In the genomic region with DNA sequence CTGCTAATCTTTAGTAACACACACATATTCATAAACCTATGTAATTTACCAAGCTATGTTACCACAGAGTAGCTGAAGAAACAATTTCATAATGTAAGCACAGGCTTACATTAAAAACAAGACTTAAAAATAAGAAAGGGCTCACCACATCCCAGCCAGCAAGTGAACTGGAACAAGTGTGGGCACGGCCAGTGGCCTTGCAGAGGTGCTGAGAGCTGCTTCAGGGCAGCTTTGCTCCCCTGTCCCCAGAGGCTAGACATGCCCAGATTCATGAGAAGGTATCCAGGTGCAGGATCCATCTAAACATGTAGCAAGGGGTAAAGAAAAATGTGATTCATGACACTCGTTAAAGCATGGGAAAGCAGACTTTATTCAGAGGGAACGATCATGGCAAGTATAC, we compare ENCODE assay signal across 16 cellular contexts.
DNase-seq lines count a peak whose midpoint lies in the region; ATAC-seq and TF ChIP-seq lines count a peak whose summit lies in the region.
"Had no signal": no experiment of that assay in that cellular context is flagged by ENCODE, and none has a peak within 500 bp of the region (broad histone marks: within the 10 kb centered on the region; RNA-seq: fewer than 3 reads in every experiment).

No MANE protein-coding gene starts in this region.

- no peak overlapping the region for H3K4me3 ChIP-seq in BLaER1
- no peak overlapping the region for H3K4me3 ChIP-seq in adipocyte (ENCODE audit: low read length)
- H3K4me3 ChIP-seq in esophagus muscularis mucosa = no peak overlapping the region

- WGBS in esophagus muscularis mucosa = 91% methylated on average over 3 of the region's 3 CpGs

- TF ChIP-seq CTCF in esophagus muscularis mucosa (IDR thresholded peaks at IDR 0.05) = no peak

- TF ChIP-seq EP300 in esophagus muscularis mucosa (IDR thresholded peaks at IDR 0.05) = no peak

- 0 out of 2 replicates have a peak overlapping the region, but pooled peaks have one; percentile 4 for H3K4me2 ChIP-seq in BLaER1

- H3K27ac ChIP-seq in BLaER1 (no peak overlapping the region), esophagus muscularis mucosa (replicated peaks in 1 of 4) (no peak overlapping the region)

- peak; percentile 4 for DNase-seq in adipocyte (ENCODE audit: low read depth)
- DNase-seq in esophagus muscularis mucosa (ENCODE audit: extremely low spot score) = peak; percentile 68
- DNase-seq in NCI-H2227 (lab: John Stamatoyannopoulos, UW; ENCODE audit: unreplicated experiment) = no peak
- DNase-seq in left lobe of liver (ENCODE audit: low spot score) = no peak
- DNase-seq: C1 segment of cervical spinal cord; Calu3; CD4-positive, alpha-beta memory T cell; COR-L47; DMS53; DMS79 treated with DMSO at 0.1 percent for 48 hours; GF-D8; GOT3; H7; HCEC 1CT had no signal

- no peak for ATAC-seq in HG03378 (IDR thresholded peaks at IDR 0.05; ENCODE audit: unreplicated experiment)
- ATAC-seq in left lobe of liver = no peak

- H3K27me3 ChIP-seq in BLaER1 (no peaks in the 10 kb centered on the region), adipocyte (replicated peaks; ENCODE audit: control insufficient read depth, insufficient read depth, low read length) (peaks cover 9% of the 10 kb centered on the region), esophagus muscularis mucosa (no peaks in the 10 kb centered on the region)

- H3K9me3 ChIP-seq in BLaER1 = peaks cover 8% of the 10 kb centered on the region
- H3K9me3 ChIP-seq in adipocyte (ENCODE audit: control insufficient read depth, low read length) = peaks cover 10% of the 10 kb centered on the region
- H3K9me3 ChIP-seq in esophagus muscularis mucosa = no peaks in the 10 kb centered on the region

- TF ChIP-seq POLR2A in esophagus muscularis mucosa (IDR thresholded peaks at IDR 0.05; ENCODE audit: low read depth) = no peak

- intact Hi-C loops in esophagus muscularis mucosa (cut with DNase I) = no loop called here

- H3K9ac ChIP-seq in BLaER1 (no peak overlapping the region), adipocyte (ENCODE audit: low read length) (no peak overlapping the region)

- H3K4me1 ChIP-seq in BLaER1 (peaks cover 6% of the 10 kb centered on the region), adipocyte (ENCODE audit: control insufficient read depth, insufficient read depth, low read length) (no peaks in the 10 kb centered on the region), esophagus muscularis mucosa (peaks cover 0 to 14% (median 2%) of the 10 kb centered on the region in 4 donors)

- H4K20me1 ChIP-seq in BLaER1 = no peaks in the 10 kb centered on the region

- H3K36me3 ChIP-seq in BLaER1 (no peaks in the 10 kb centered on the region), adipocyte (ENCODE audit: control insufficient read depth, insufficient read depth, low read length, severe bottlenecking) (no peaks in the 10 kb centered on the region), esophagus muscularis mucosa (no peaks in the 10 kb centered on the region)

Comparison
In these comparisons a context has a peak if more than half of its experiments do, and no peak if none do; other contexts are left out.
1. DNase-seq: peak in adipocyte (single experiment) and esophagus muscularis mucosa (single experiment); none in NCI-H2227 (single experiment) and left lobe of liver (single experiment).